19 cellular contexts compared by ENCODE assay signal in genomic region chr11:121291319-121291718, GRCh38. TPM values are rescaled to one million over a fixed set of nuclear protein-coding genes. Genes with fewer than 3 reads are reported as not detected.
DNase-seq lines count a peak whose midpoint lies in the region; ATAC-seq lines count a peak whose summit lies in the region.
"Had no signal": no experiment of that assay in that cellular context is flagged by ENCODE, and none has a peak within 500 bp of the region (broad histone marks: within the 10 kb centered on the region; RNA-seq: fewer than 3 reads in every experiment).

No MANE protein-coding gene starts in this region.

- no peak for ATAC-seq in activated T-cell treated with anti-CD3 and anti-CD28 coated beads, Interleukin-2, amount 50 U/mL, for 4 hours
- ATAC-seq in T-helper 17 cell, result no peak
- no peak for ATAC-seq in memory B cell (ENCODE audit: low read depth)
- ATAC-seq in HG02588 (IDR thresholded peaks at IDR 0.05; ENCODE audit: unreplicated experiment), result no peak
- no peak for ATAC-seq in HG02970 (IDR thresholded peaks at IDR 0.05; ENCODE audit: low FRiP score, unreplicated experiment)
- ATAC-seq: HCT116 had no signal

- H3K4me1 Mint-ChIP-seq in activated T-cell treated with anti-CD3 and anti-CD28 coated beads, Interleukin-2, amount 50 U/mL, for 4 hours (ENCODE audit: low read depth), result peaks cover 37% of the 10 kb centered on the region
- H3K4me1 Mint-ChIP-seq in T-helper 17 cell, result peaks cover 30% of the 10 kb centered on the region
- H3K4me1 Mint-ChIP-seq in memory B cell, result peaks cover 25% of the 10 kb centered on the region

- H3K27ac Mint-ChIP-seq in T-helper 17 cell, result peak overlapping the region; percentile 100
- H3K27ac Mint-ChIP-seq in memory B cell, result peak overlapping the region; percentile 99

- no peak for DNase-seq in activated T-cell treated with anti-CD3 and anti-CD28 coated beads, Interleukin-2, amount 50 U/mL, for 4 hours
- no peak for DNase-seq in activated T-cell treated with anti-CD3 and anti-CD28 coated beads for 4 hours
- no peak for DNase-seq in T-helper 17 cell
- no peak for DNase-seq in memory B cell (ENCODE audit: low spot score in 2 of 2)
- peak; percentile 22 for DNase-seq in superior temporal gyrus (ENCODE audit: extremely low spot score)
- no peak for DNase-seq in AG08395 (ENCODE audit: low spot score)
- DNase-seq: amniotic stem cell; central memory CD4-positive, alpha-beta T cell; endodermal cell; heart left ventricle; NCI-H2081; NCI-H446 treated with DMSO at 0.1 percent for 48 hours; stimulated activated CD4-positive, alpha-beta T cell treated with anti-CD3 and anti-CD28 coated beads, Interleukin-15, amount 100 ng/mL, for 24 hours; stimulated activated naive B cell treated with anti-CD40 and anti-IgM and Interleukin-4, amounts not matched to agents 10 μg/mL and 1 μg/mL and 100 μg/mL, for 72 hours; SW 1271 had no signal

- H3K36me3 Mint-ChIP-seq in activated T-cell treated with anti-CD3 and anti-CD28 coated beads, Interleukin-2, amount 50 U/mL, for 4 hours (ENCODE audit: insufficient read depth), result peaks cover 2% of the 10 kb centered on the region
- H3K36me3 Mint-ChIP-seq in T-helper 17 cell (ENCODE audit: low read depth) (peaks cover 5% of the 10 kb centered on the region), memory B cell (peaks cover 3% of the 10 kb centered on the region)

- H3K4me3 Mint-ChIP-seq in activated T-cell treated with anti-CD3 and anti-CD28 coated beads, Interleukin-2, amount 50 U/mL, for 4 hours, result peak overlapping the region; percentile 96
- H3K4me3 Mint-ChIP-seq in T-helper 17 cell (peak overlapping the region; percentile 98), memory B cell (no peak overlapping the region)

- H3K9me3 Mint-ChIP-seq in activated T-cell treated with anti-CD3 and anti-CD28 coated beads, Interleukin-2, amount 50 U/mL, for 4 hours, result no peaks in the 10 kb centered on the region
- no peaks in the 10 kb centered on the region for H3K9me3 Mint-ChIP-seq in memory B cell
- H3K9me3 Mint-ChIP-seq: stimulated activated naive B cell treated with anti-CD40 and anti-IgM and Interleukin-4, amounts not matched to agents 10 μg/mL and 1 μg/mL and 100 μg/mL, for 72 hours had no signal

- H3K27me3 Mint-ChIP-seq in activated T-cell treated with anti-CD3 and anti-CD28 coated beads, Interleukin-2, amount 50 U/mL, for 4 hours (ENCODE audit: low read depth), result no peaks in the 10 kb centered on the region
- H3K27me3 Mint-ChIP-seq in T-helper 17 cell (peaks cover 6% of the 10 kb centered on the region), memory B cell (no peaks in the 10 kb centered on the region)

- H3K9me3 ChIP-seq in T-helper 17 cell (ENCODE audit: control insufficient read depth, low read length, poor library complexity, severe bottlenecking), result no peaks in the 10 kb centered on the region
- H3K9me3 ChIP-seq: heart left ventricle, tibial nerve had no signal

RNA-seq across cellular contexts. Expression of gene SC5D, which starts 1.3 kb away (rescaled TPM):
- total RNA-seq in activated T-cell treated with anti-CD3 and anti-CD28 coated beads, Interleukin-2, amount 50 U/mL, for 4 hours, result 10 to 100 TPM; 15.7 to 16.5 (median 16.4) TPM
- total RNA-seq in T-helper 17 cell, result 10 to 100 TPM; 24.7 to 29.7 TPM
